1 cellular context compared by ENCODE assay signal in the genomic region with DNA sequence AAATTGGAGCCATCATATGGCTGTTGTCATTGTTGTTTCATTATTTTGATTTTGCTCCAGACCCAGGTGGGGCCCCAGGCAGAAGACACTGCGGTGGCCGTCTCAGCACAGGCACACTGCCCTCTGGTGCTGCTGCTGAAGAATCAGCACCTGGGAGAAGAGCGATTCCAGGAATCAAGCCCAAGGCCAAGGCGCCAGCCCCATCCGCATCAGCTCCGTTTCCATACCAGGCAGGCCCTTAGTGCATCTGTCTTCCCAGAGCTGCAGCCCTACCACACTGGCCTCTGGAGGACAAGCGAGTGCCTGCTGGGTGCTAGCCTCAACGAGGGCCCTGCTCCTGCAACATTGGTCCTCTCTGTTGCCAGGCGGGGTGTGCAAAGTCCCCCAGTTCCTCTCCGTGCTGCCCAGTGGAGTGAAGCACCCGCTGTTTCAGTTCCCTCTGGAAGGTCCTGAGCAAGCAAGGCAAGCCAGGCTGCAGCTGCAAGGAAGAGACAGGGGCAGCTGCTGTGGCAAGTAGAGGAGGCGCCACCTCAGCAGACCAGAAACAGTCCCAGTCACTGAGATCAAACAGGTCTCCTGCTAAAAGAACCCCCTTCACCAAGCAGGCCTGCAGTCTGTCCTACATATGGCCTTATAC.
TF ChIP-seq lines count a peak whose summit lies in the region.

No MANE protein-coding gene starts in this region.

TF ChIP-seq in H1, 55 proteins besides CTCF, POLR2A, EP300 and RAD21:
- TF ChIP-seq TEAD4 (IDR thresholded peaks at IDR 0.05; ENCODE audit: low read depth, low read length) (peak; percentile 32; the same call in 1 of the 2 replicates), CBX5 (IDR thresholded peaks at IDR 0.05; ENCODE audit: low read depth, low read length) (no peak)
